ENCODE assay signal across 9 cellular contexts in the genomic region with DNA sequence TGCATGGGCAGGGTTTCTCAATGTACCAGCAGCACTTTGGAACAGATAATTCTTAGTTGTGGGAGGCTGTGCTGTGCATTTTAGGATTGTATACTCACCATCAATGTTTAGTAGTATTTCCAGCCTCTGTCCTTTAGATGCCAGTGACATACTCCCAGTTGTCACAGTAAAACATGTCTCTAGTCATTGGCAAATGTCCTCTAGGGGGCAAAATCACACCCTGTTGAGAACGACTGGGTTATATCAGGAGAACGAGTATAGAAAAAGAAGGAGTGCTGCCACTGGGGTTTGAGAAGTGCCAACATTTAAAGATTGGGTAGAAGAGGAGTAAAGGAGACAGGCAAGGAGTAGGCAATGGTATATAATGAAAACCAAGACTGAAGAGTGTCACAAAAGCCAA. TPM values are rescaled to one million over a fixed set of nuclear protein-coding genes. Genes with fewer than 3 reads are reported as not detected.
DNase-seq lines count a peak whose midpoint lies in the region; ATAC-seq and TF ChIP-seq lines count a peak whose summit lies in the region.
"Had no signal": no experiment of that assay in that cellular context is flagged by ENCODE, and none has a peak within 500 bp of the region (broad histone marks: within the 10 kb centered on the region; RNA-seq: fewer than 3 reads in every experiment).

No MANE protein-coding gene starts in this region.

- DNase-seq in NCI-H2029 treated with DMSO at 0.1 percent for 48 hours (lab: John Stamatoyannopoulos, UW) (peak; percentile 1), NCI-H2029 (lab: John Stamatoyannopoulos, UW) (no peak), LNCaP clone FGC (ENCODE audit: low read depth) (no peak), astrocyte of the cerebellum (ENCODE audit: low read depth) (no peak), retinal pigment epithelial cell (ENCODE audit: low read depth) (no peak), gastrocnemius medialis (no peak), vagina (ENCODE audit: extremely low spot score in 2 of 2) (no peak)
- DNase-seq in activated CD4-positive, alpha-beta T cell treated with anti-CD3 and anti-CD28 coated beads, Interleukin-2, amount 50 U/mL, for 1 hour: no peak
- DNase-seq: caudate nucleus had no signal

- H3K9me3 ChIP-seq in gastrocnemius medialis (no peaks in the 10 kb centered on the region), vagina (no peaks in the 10 kb centered on the region)

- H3K36me3 ChIP-seq in gastrocnemius medialis (no peaks in the 10 kb centered on the region), vagina (no peaks in the 10 kb centered on the region)

- H3K4me3 ChIP-seq in LNCaP clone FGC (ENCODE audit: low read depth, low read length) (no peak overlapping the region), astrocyte of the cerebellum (ENCODE audit: low read depth, low read length) (no peak overlapping the region), retinal pigment epithelial cell (ENCODE audit: low read length) (no peak overlapping the region), gastrocnemius medialis (no peak overlapping the region), vagina (no peak overlapping the region)

- H3K4me1 ChIP-seq in gastrocnemius medialis: no peaks in the 10 kb centered on the region
- H3K4me1 ChIP-seq in vagina: no peaks in the 10 kb centered on the region

- in situ Hi-C loops in astrocyte of the cerebellum (cut with HindIII; ENCODE audit: low sequenced_read_pairs) (loop anchor here (25.0 kb wide), 1 partner anchor 213 kb away; a partner anchor contains a TSS), gastrocnemius medialis (cut with MboI; ENCODE audit: low sequenced_read_pairs in 4 of 4) (loop anchor here in 2 of 4 donors (25.0 kb wide), 2 partner anchors 88 to 763 kb away; no protein-coding TSS in a partner anchor)

- intact Hi-C loops in gastrocnemius medialis (cut with DNase I; ENCODE audit: low total_unique reads): no loop called here
- intact Hi-C loops in vagina (cut with DNase I): no loop called here

- TF ChIP-seq CTCF in LNCaP clone FGC (IDR thresholded peaks at IDR 0.05; ENCODE audit: control insufficient read depth, extremely low read depth, insufficient read depth) (peak; percentile 46), astrocyte of the cerebellum (IDR thresholded peaks at IDR 0.05; ENCODE audit: low read depth, low read length, missing control alignments) (peak; percentile 21), retinal pigment epithelial cell (conservative IDR thresholded peaks at IDR 0.05; ENCODE audit: low read depth, low read length) (peak; percentile 26), gastrocnemius medialis (IDR thresholded peaks at IDR 0.05 in 4 of 5, conservative IDR thresholded peaks at IDR 0.05 in 1 of 5) (peak in 1 of 5 experiments; percentile 28), vagina (IDR thresholded peaks at IDR 0.05) (no peak)

- ATAC-seq in gastrocnemius medialis: no peak

- H3K27ac ChIP-seq in gastrocnemius medialis (no peak overlapping the region), vagina (no peak overlapping the region)

- H3K27me3 ChIP-seq in gastrocnemius medialis (no peaks in the 10 kb centered on the region), vagina (no peaks in the 10 kb centered on the region)

- no peak for TF ChIP-seq POLR2A in gastrocnemius medialis (IDR thresholded peaks at IDR 0.05)
- no peak for TF ChIP-seq POLR2A in vagina (IDR thresholded peaks at IDR 0.05)

RNA-seq across cellular contexts. Expression of a gene that starts 37.9 kb away (rescaled TPM):
- total RNA-seq in gastrocnemius medialis: not detected
- total RNA-seq in vagina: not detected

Comparison
In these comparisons a context has a peak if more than half of its experiments do, and no peak if none do; other contexts are left out.
1. CTCF ChIP-seq: peak in LNCaP clone FGC (single experiment), astrocyte of the cerebellum (single experiment) and retinal pigment epithelial cell (single experiment); none in vagina (0 of 3).